Comparison of ENCODE assay signal across 28 cellular contexts in the genomic region with DNA sequence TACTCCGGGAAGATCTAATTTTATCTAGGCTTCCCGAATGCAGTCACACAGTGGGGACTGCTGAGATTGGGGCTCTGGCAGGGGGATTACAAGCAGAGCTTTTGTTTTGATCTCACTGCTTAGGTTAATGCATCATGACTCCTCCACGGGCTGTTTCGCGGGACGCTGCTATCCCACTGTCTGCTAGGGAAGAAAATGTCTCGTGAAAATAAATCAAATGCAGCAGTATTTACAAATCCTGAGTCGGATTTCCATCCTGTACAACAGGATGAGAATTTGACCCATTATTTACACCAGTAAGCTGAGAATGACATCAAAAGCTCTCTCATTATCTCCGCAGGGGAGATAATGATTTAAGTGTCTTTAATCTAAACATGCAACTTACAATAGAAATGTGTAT.
A peak's percentile ranks its signal among the peaks of the same experiment; 100 is the strongest.
DNase-seq lines count a peak whose midpoint lies in the region; ATAC-seq and TF ChIP-seq lines count a peak whose summit lies in the region.
"Had no signal": no experiment of that assay in that cellular context is flagged by ENCODE, and none has a peak within 500 bp of the region (broad histone marks: within the 10 kb centered on the region; RNA-seq: fewer than 3 reads in every experiment).

No MANE protein-coding gene starts in this region.

- H3K79me1 ChIP-seq in IMR-90 (ENCODE audit: low read depth in 1 of 2, low read length in 2 of 2): peaks cover 47 to 80% of the 10 kb centered on the region in 2 experiments

- H3K9me2 ChIP-seq in hepatocyte (replicated peaks; ENCODE audit: insufficient read depth): no peaks in the 10 kb centered on the region

- intact Hi-C loops in IMR-90 (cut with micrococcal nuclease) (no loop called here), left ventricle myocardium superior (cut with micrococcal nuclease) (no loop called here)

- H3K4ac ChIP-seq in IMR-90 (ENCODE audit: low read depth, low read length): no peak overlapping the region

- peaks cover 17% of the 10 kb centered on the region for H3K36me3 Mint-ChIP-seq in neural progenitor cell
- H3K36me3 Mint-ChIP-seq: activated naive CD8-positive, alpha-beta T cell treated with anti-CD3 and anti-CD28 coated beads for 36 hours had no signal

- H2AK9ac ChIP-seq in IMR-90 (replicated peaks; ENCODE audit: low read depth, low read length, poor library complexity): no peak overlapping the region

- H3K9me1 ChIP-seq in IMR-90 (ENCODE audit: insufficient read depth, low read length): peaks cover 16% of the 10 kb centered on the region; the same call in 1 of the 2 replicates

- no peak for TF ChIP-seq POLR2A in IMR-90 (IDR thresholded peaks at IDR 0.05; ENCODE audit: low read depth, low read length)

- no peak overlapping the region for H4K91ac ChIP-seq in IMR-90 (ENCODE audit: insufficient read depth, low read depth, low read length)

- ATAC-seq in IMR-90 (ENCODE audit: low read depth) (peak; percentile 61), HG02798 (IDR thresholded peaks at IDR 0.05; ENCODE audit: poor library complexity, unreplicated experiment) (no peak), left ventricle myocardium superior (no peak)
- ATAC-seq: stimulated activated naive CD8-positive, alpha-beta T cell treated with anti-CD3 and anti-CD28 coated beads, Interleukin-15, Interleukin-2, amounts not matched to agents 100 U/mL and 50 U/mL, for 24 hours had no signal

- H2BK120ac ChIP-seq in IMR-90 (ENCODE audit: low read depth, low read length): no peak overlapping the region

- no peak overlapping the region for H2AFZ ChIP-seq in IMR-90 (replicated peaks; ENCODE audit: low read length, poor library complexity)
- no peak overlapping the region for H2AFZ ChIP-seq in hepatocyte
- H2AFZ ChIP-seq in neural progenitor cell (replicated peaks): no peak overlapping the region

- TF ChIP-seq RAD21 in IMR-90 (IDR thresholded peaks at IDR 0.05; ENCODE audit: low read length): no peak

- H3K18ac ChIP-seq in IMR-90 (ENCODE audit: low read depth, low read length): no peak overlapping the region

- peaks cover 8% of the 10 kb centered on the region for H3K4me1 ChIP-seq in IMR-90 (ENCODE audit: control insufficient read depth, insufficient read depth, low read length)
- peaks cover 13% of the 10 kb centered on the region for H3K4me1 ChIP-seq in hepatocyte (ENCODE audit: insufficient read depth)
- peaks cover 41% of the 10 kb centered on the region for H3K4me1 ChIP-seq in neural progenitor cell
- H3K4me1 ChIP-seq: ascending aorta; BLaER1 treated with 17β-estradiol and CSF1 and Interleukin-3, amounts not matched to agents 10 nM and 100 nM; SJCRH30; uterus had no signal

- no TSS peak for BruUV-seq in IMR-90 (replicated peaks; lab: Mats Ljungman, UMichigan)

- peaks cover 2% of the 10 kb centered on the region for H3K27me3 Mint-ChIP-seq in neural progenitor cell (ENCODE audit: insufficient read depth, low read depth)
- H3K27me3 Mint-ChIP-seq: activated naive CD8-positive, alpha-beta T cell treated with anti-CD3 and anti-CD28 coated beads for 36 hours had no signal

- H3K14ac ChIP-seq in IMR-90 (replicated peaks; ENCODE audit: low read depth, low read length): no peak overlapping the region

- 17% methylated on average over 1 of the region's 9 CpGs; no CpG with 5 or more reads in 1 of the 2 experiments for WGBS in IMR-90 (ENCODE audit: extremely low coverage in 2 of 2, insufficient read length in 1 of 2), 2 experiments
- WGBS in hepatocyte (ENCODE audit: low lambda C conversion rate, missing lambda C conversion rate): 18% methylated on average over 9 of the region's 9 CpGs

- H4K20me1 ChIP-seq in IMR-90 (ENCODE audit: insufficient read depth, low read length): peaks cover 74% of the 10 kb centered on the region
- peaks cover 77% of the 10 kb centered on the region for H4K20me1 ChIP-seq in hepatocyte (ENCODE audit: insufficient read depth, poor library complexity, severe bottlenecking)
- H4K20me1 ChIP-seq in neural progenitor cell (ENCODE audit: low read depth): peaks cover 48% of the 10 kb centered on the region
- H4K20me1 ChIP-seq: BLaER1 treated with 17β-estradiol and CSF1 and Interleukin-3, amounts not matched to agents 10 nM and 100 nM had no signal

- CTCF ChIA-PET in IMR-90 (lab: Yijun Ruan, JAX): no interaction called here

- TF ChIP-seq CTCF in IMR-90 (conservative IDR thresholded peaks at IDR 0.05; ENCODE audit: low read depth, low read length) (no peak), WERI-Rb-1 (IDR thresholded peaks at IDR 0.05; ENCODE audit: low read depth, low read length) (no peak), hepatocyte (IDR thresholded peaks at IDR 0.05; ENCODE audit: poor library complexity) (no peak), neural progenitor cell (IDR thresholded peaks at IDR 0.05) (no peak)

- peaks cover 30% of the 10 kb centered on the region for H3K36me3 ChIP-seq in IMR-90 (ENCODE audit: control insufficient read depth, insufficient read depth, low read length)
- H3K36me3 ChIP-seq in WERI-Rb-1: no peaks in the 10 kb centered on the region
- no peaks in the 10 kb centered on the region for H3K36me3 ChIP-seq in hepatocyte (replicated peaks; ENCODE audit: insufficient read depth, low read depth)
- no peaks in the 10 kb centered on the region for H3K36me3 ChIP-seq in neural progenitor cell
- H3K36me3 ChIP-seq: ascending aorta; BLaER1 treated with 17β-estradiol and CSF1 and Interleukin-3, amounts not matched to agents 10 nM and 100 nM; MG63; thoracic aorta; uterus had no signal

- H3K27ac Mint-ChIP-seq in neural progenitor cell: peak overlapping the region; percentile 59
- H3K27ac Mint-ChIP-seq: activated naive CD8-positive, alpha-beta T cell treated with anti-CD3 and anti-CD28 coated beads for 36 hours had no signal

- peaks cover 33% of the 10 kb centered on the region for H3F3A ChIP-seq in neural progenitor cell (ENCODE audit: low read depth)

- dilution Hi-C loops in IMR-90 (cut with HindIII; ENCODE audit: low sequenced_read_pairs, unreplicated experiment): no loop called here

- peak; percentile 59 for DNase-seq in IMR-90
- peak; percentile 73 for DNase-seq in WERI-Rb-1
- peak; percentile 13 for DNase-seq in hepatocyte (ENCODE audit: low spot score)
- peak; percentile 72 for DNase-seq in neural progenitor cell (ENCODE audit: low spot score)
- no peak for DNase-seq in SKM-1 (lab: John Stamatoyannopoulos, UW; ENCODE audit: unreplicated experiment)
- no peak for DNase-seq in left ventricle myocardium superior
- no peak for DNase-seq in stimulated activated CD4-positive, alpha-beta T cell treated with anti-CD3 and anti-CD28 coated beads, Interleukin-1b, Interleukin-23, amount 100 ng/mL, for 48 hours
- DNase-seq: activated CD4-positive, CD25-positive, alpha-beta regulatory T cell treated with anti-CD3 and anti-CD28 coated beads, Interleukin-2, amount 50 U/mL, for 72 hours; activated naive CD8-positive, alpha-beta T cell treated with anti-CD3 and anti-CD28 coated beads for 36 hours; activated T-cell treated with anti-CD3 and anti-CD28 coated beads for 4 hours; central memory CD4-positive, alpha-beta T cell; COR-L47; dermis blood vessel endothelial cell; DMS53; GDM1; KBM-7; kidney glomerular epithelial cell; MG63; NCI-H510A; SJCRH30; stimulated activated naive CD8-positive, alpha-beta T cell treated with anti-CD3 and anti-CD28 coated beads, Interleukin-15, Interleukin-2, amounts not matched to agents 100 U/mL and 50 U/mL, for 24 hours; T-helper 1 cell; uterus had no signal

- peaks cover 84% of the 10 kb centered on the region for H3K79me2 ChIP-seq in hepatocyte
- H3K79me2 ChIP-seq in neural progenitor cell (ENCODE audit: low read depth): peaks cover 36% of the 10 kb centered on the region

- H2BK15ac ChIP-seq in IMR-90 (ENCODE audit: low read depth, low read length): no peak overlapping the region

- H3K23ac ChIP-seq in IMR-90 (ENCODE audit: low read depth, low read length): no peak overlapping the region

- H3K9me3 ChIP-seq in IMR-90 (ENCODE audit: control insufficient read depth, insufficient read depth, low read length) (no peaks in the 10 kb centered on the region), WERI-Rb-1 (ENCODE audit: severe bottlenecking) (no peaks in the 10 kb centered on the region), hepatocyte (ENCODE audit: low read depth) (no peaks in the 10 kb centered on the region), neural progenitor cell (ENCODE audit: low read depth) (no peaks in the 10 kb centered on the region)
- H3K9me3 ChIP-seq: ascending aorta, MG63, thoracic aorta, uterus had no signal

- H4K5ac ChIP-seq in IMR-90 (ENCODE audit: low read depth, low read length): no peak overlapping the region

- peaks cover 33% of the 10 kb centered on the region for H3K4me1 Mint-ChIP-seq in neural progenitor cell
- H3K4me1 Mint-ChIP-seq: activated naive CD8-positive, alpha-beta T cell treated with anti-CD3 and anti-CD28 coated beads for 36 hours had no signal

- H2BK20ac ChIP-seq in IMR-90 (ENCODE audit: low read depth, low read length): no peak overlapping the region

- H3K27ac ChIP-seq in IMR-90 (ENCODE audit: insufficient read depth, low read length): no peak overlapping the region
- 0 out of 2 replicates have a peak overlapping the region, but pooled peaks have one; percentile 10 for H3K27ac ChIP-seq in WERI-Rb-1
- H3K27ac ChIP-seq in hepatocyte: peak overlapping the region; percentile 2
- H3K27ac ChIP-seq in neural progenitor cell: peak overlapping the region; percentile 89
- H3K27ac ChIP-seq: ascending aorta; BLaER1 treated with 17β-estradiol and CSF1 and Interleukin-3, amounts not matched to agents 10 nM and 100 nM; SJCRH30; thoracic aorta; uterus had no signal

- no peak overlapping the region for H3K56ac ChIP-seq in IMR-90 (ENCODE audit: extremely low read depth, insufficient read depth, low read length)

- POLR2A ChIA-PET in IMR-90 (lab: Charles Lee; ENCODE audit: unreplicated experiment): no interaction called here

- H2AK5ac ChIP-seq in IMR-90 (ENCODE audit: low read depth, low read length): no peak overlapping the region

- in situ Hi-C loops in IMR-90 (cut with MboI; ENCODE audit: low sequenced_read_pairs): no loop called here

- H3K4me3 Mint-ChIP-seq in neural progenitor cell: peak overlapping the region; percentile 67
- H3K4me3 Mint-ChIP-seq: activated naive CD8-positive, alpha-beta T cell treated with anti-CD3 and anti-CD28 coated beads for 36 hours had no signal

- H2BK5ac ChIP-seq in IMR-90 (ENCODE audit: low read depth, low read length, poor library complexity, severe bottlenecking): no peak overlapping the region

- peaks cover 5% of the 10 kb centered on the region for H3K9me3 Mint-ChIP-seq in neural progenitor cell

- H3K4me2 ChIP-seq in IMR-90 (ENCODE audit: low read depth, low read length): peak overlapping the region; percentile 62
- peak overlapping the region; percentile 69 for H3K4me2 ChIP-seq in hepatocyte
- peak overlapping the region; percentile 78 for H3K4me2 ChIP-seq in neural progenitor cell
- H3K4me2 ChIP-seq: BLaER1 treated with 17β-estradiol and CSF1 and Interleukin-3, amounts not matched to agents 10 nM and 100 nM had no signal

- H3K4me3 ChIP-seq in IMR-90 (ENCODE audit: insufficient read depth, low read depth, low read length) (no peak overlapping the region), WERI-Rb-1 (ENCODE audit: low read depth, low read length) (peak overlapping the region; percentile 30), hepatocyte (no peak overlapping the region), neural progenitor cell (peak overlapping the region; percentile 23)
- H3K4me3 ChIP-seq: ascending aorta; BLaER1 treated with 17β-estradiol and CSF1 and Interleukin-3, amounts not matched to agents 10 nM and 100 nM; lung; MG63; SJCRH30; thoracic aorta; uterus had no signal

- H4K8ac ChIP-seq in IMR-90 (ENCODE audit: low read depth in 2 of 2, low read length in 2 of 2): no peak overlapping the region; a peak in 1 of 4 replicates

- no peaks in the 10 kb centered on the region for H3K27me3 ChIP-seq in IMR-90 (ENCODE audit: control insufficient read depth, insufficient read depth, low read length)
- no peaks in the 10 kb centered on the region for H3K27me3 ChIP-seq in WERI-Rb-1 (ENCODE audit: insufficient read depth, low read depth, severe bottlenecking)
- no peaks in the 10 kb centered on the region for H3K27me3 ChIP-seq in hepatocyte
- H3K27me3 ChIP-seq in neural progenitor cell: no peaks in the 10 kb centered on the region
- H3K27me3 ChIP-seq: ascending aorta; BLaER1 treated with 17β-estradiol and CSF1 and Interleukin-3, amounts not matched to agents 10 nM and 100 nM; MG63; SJCRH30; uterus had no signal

- H3K9ac ChIP-seq in IMR-90 (ENCODE audit: low read depth, low read length) (no peak overlapping the region), neural progenitor cell (no peak overlapping the region)
- H3K9ac ChIP-seq: BLaER1 treated with 17β-estradiol and CSF1 and Interleukin-3, amounts not matched to agents 10 nM and 100 nM had no signal

Comparison
In these comparisons a context has a peak if more than half of its experiments do, and no peak if none do; other contexts are left out.
1. DNase-seq: peak in IMR-90 (single experiment), WERI-Rb-1 (single experiment), hepatocyte (single experiment) and neural progenitor cell (single experiment); none in SKM-1 (single experiment), left ventricle myocardium superior (single experiment) and stimulated activated CD4-positive, alpha-beta T cell treated with anti-CD3 and anti-CD28 coated beads, Interleukin-1b, Interleukin-23, amount 100 ng/mL, for 48 hours (single experiment).
2. H3K4me3 ChIP-seq: peak in WERI-Rb-1 (single experiment) and neural progenitor cell (single experiment); none in IMR-90 (single experiment) and hepatocyte (single experiment).
3. Peak in every context shown above with its lines, with median percentiles within 50 percentile points of each other: H3K4me2 ChIP-seq.